2 cellular contexts compared by ENCODE assay signal in genomic region chrX:111131572-111131971, GRCh38.
TF ChIP-seq lines count a peak whose summit lies in the region.

No MANE protein-coding gene starts in this region.

TF ChIP-seq in IMR-90, 13 proteins besides CTCF, POLR2A, EP300 and RAD21:
- TF ChIP-seq USF2 (IDR thresholded peaks at IDR 0.05; ENCODE audit: low read depth, low read length) (no peak), CEBPB (IDR thresholded peaks at IDR 0.05; ENCODE audit: low read depth, low read length) (no peak), SMC3 (IDR thresholded peaks at IDR 0.05; ENCODE audit: low read depth, low read length) (no peak), MXI1 (IDR thresholded peaks at IDR 0.05; ENCODE audit: borderline replicate concordance, low read depth, low read length) (no peak), FOS (IDR thresholded peaks at IDR 0.05; ENCODE audit: low read depth, low read length) (no peak), ELK1 (IDR thresholded peaks at IDR 0.05; ENCODE audit: borderline replicate concordance, low read depth, low read length) (no peak), MAZ (IDR thresholded peaks at IDR 0.05; ENCODE audit: borderline replicate concordance, low read depth, low read length) (no peak), MAFK (IDR thresholded peaks at IDR 0.05; ENCODE audit: low read depth, low read length) (no peak), NFE2L2 (IDR thresholded peaks at IDR 0.05; ENCODE audit: low read depth, low read length) (no peak), CHD1 (IDR thresholded peaks at IDR 0.05; ENCODE audit: low read depth, low read length) (no peak), RFX5 (IDR thresholded peaks at IDR 0.05; ENCODE audit: low read depth, low read length) (no peak), RCOR1 (IDR thresholded peaks at IDR 0.05; ENCODE audit: insufficient replicate concordance, low read length) (no peak), BHLHE40 (IDR thresholded peaks at IDR 0.05; ENCODE audit: low read depth, low read length) (no peak)

TF ChIP-seq in WTC11, 78 proteins besides CTCF, POLR2A, EP300 and RAD21:
- TF ChIP-seq ARID4B (CRISPR knock-in tag; IDR thresholded peaks at IDR 0.05; ENCODE audit: borderline replicate concordance) = no peak
- TF ChIP-seq MYBL2 (CRISPR knock-in tag; IDR thresholded peaks at IDR 0.05) = no peak
- TF ChIP-seq FOXP1 (CRISPR knock-in tag; IDR thresholded peaks at IDR 0.05; ENCODE audit: borderline replicate concordance) = no peak
- no peak for TF ChIP-seq GRHL2 (CRISPR knock-in tag; IDR thresholded peaks at IDR 0.05; ENCODE audit: insufficient replicate concordance, severe bottlenecking)
- TF ChIP-seq ZNF121 (CRISPR knock-in tag; IDR thresholded peaks at IDR 0.05) = no peak
- no peak for TF ChIP-seq ZNF671 (CRISPR knock-in tag; IDR thresholded peaks at IDR 0.05)
- no peak for TF ChIP-seq ATF2 (CRISPR knock-in tag; IDR thresholded peaks at IDR 0.05; ENCODE audit: borderline replicate concordance, low read depth)
- TF ChIP-seq SP1 (CRISPR knock-in tag; conservative IDR thresholded peaks at IDR 0.05) = no peak
- no peak for TF ChIP-seq ZNF138 (CRISPR knock-in tag; conservative IDR thresholded peaks at IDR 0.05)
- TF ChIP-seq SMAD3 (CRISPR knock-in tag; IDR thresholded peaks at IDR 0.05; ENCODE audit: borderline replicate concordance) = no peak
- no peak for TF ChIP-seq ZNF281 (CRISPR knock-in tag; IDR thresholded peaks at IDR 0.05)
- no peak for TF ChIP-seq IRF2 (CRISPR knock-in tag; IDR thresholded peaks at IDR 0.05; ENCODE audit: borderline replicate concordance, low read depth)
- TF ChIP-seq ZNF219 (CRISPR knock-in tag; IDR thresholded peaks at IDR 0.05; ENCODE audit: borderline replicate concordance) = no peak
- TF ChIP-seq AFF4 (CRISPR knock-in tag; IDR thresholded peaks at IDR 0.05; ENCODE audit: borderline replicate concordance) = no peak
- TF ChIP-seq JUN (CRISPR knock-in tag; IDR thresholded peaks at IDR 0.05) = no peak
- no peak for TF ChIP-seq CDX4 (CRISPR knock-in tag; IDR thresholded peaks at IDR 0.05; ENCODE audit: borderline replicate concordance)
- no peak for TF ChIP-seq ZNF425 (CRISPR knock-in tag; conservative IDR thresholded peaks at IDR 0.05)
- TF ChIP-seq HMGXB4 (CRISPR knock-in tag; IDR thresholded peaks at IDR 0.05) = no peak
- TF ChIP-seq E2F4 (CRISPR knock-in tag; IDR thresholded peaks at IDR 0.05; ENCODE audit: borderline replicate concordance, low read depth) = no peak
- TF ChIP-seq NR1H2 (CRISPR knock-in tag; IDR thresholded peaks at IDR 0.05) = no peak
TF ChIP-seq in WTC11: peak in this region for 0.
